In genomic region chr3:155313303-155313702, GRCh38 we compare ENCODE assay signal across 26 cellular contexts. TPM values are rescaled to one million over a fixed set of nuclear protein-coding genes. Genes with fewer than 3 reads are reported as not detected.
DNase-seq lines count a peak whose midpoint lies in the region; ATAC-seq and TF ChIP-seq lines count a peak whose summit lies in the region.
"Had no signal": no experiment of that assay in that cellular context is flagged by ENCODE, and none has a peak within 500 bp of the region (broad histone marks: within the 10 kb centered on the region; RNA-seq: fewer than 3 reads in every experiment).

No MANE protein-coding gene starts in this region.

- no peaks in the 10 kb centered on the region for H3K27me3 ChIP-seq in heart left ventricle
- H3K27me3 ChIP-seq: breast epithelium, right atrium auricular region, upper lobe of right lung had no signal

- no peaks in the 10 kb centered on the region for H3K36me3 ChIP-seq in heart left ventricle
- H3K36me3 ChIP-seq: breast epithelium, right atrium auricular region, upper lobe of right lung had no signal

- peak; percentile 58 for DNase-seq in EL
- DNase-seq in LoVo (ENCODE audit: low spot score), result peak; percentile 37
- DNase-seq in epithelial cell of proximal tubule (ENCODE audit: low read depth), result peak; percentile 20
- DNase-seq in renal cortical epithelial cell (ENCODE audit: low read depth), result peak; percentile 91
- no peak for DNase-seq in heart left ventricle
- no peak for DNase-seq in dedifferentiated amniotic fluid mesenchymal stem cell (ENCODE audit: extremely low spot score)
- DNase-seq in amniotic stem cell (lab: John Stamatoyannopoulos, UW), result no peak
- no peak for DNase-seq in NCI-H1048 (lab: John Stamatoyannopoulos, UW)
- DNase-seq: activated CD4-positive, alpha-beta T cell treated with anti-CD3 and anti-CD28 coated beads for 48 hours; activated naive CD8-positive, alpha-beta T cell treated with anti-CD3 and anti-CD28 coated beads, Interleukin-2, amount 10 ng/mL, durations not matched to agents 7 days and 5 days; AML-193; cortex of kidney; H7; NCI-H1417; NCI-H69; nucleus accumbens; Right ventricle myocardium superior; upper lobe of right lung had no signal

- H3K4me1 ChIP-seq in heart left ventricle, result peaks cover 0 to 16% (median 0%) of the 10 kb centered on the region in 12 donors
- H3K4me1 ChIP-seq: breast epithelium, upper lobe of right lung had no signal

- TF ChIP-seq CTCF in epithelial cell of proximal tubule (conservative IDR thresholded peaks at IDR 0.05; ENCODE audit: low read depth, low read length) (no peak), heart left ventricle (IDR thresholded peaks at IDR 0.05) (no peak)

- no peak for TF ChIP-seq POLR2A in heart left ventricle (IDR thresholded peaks at IDR 0.05)

- intact Hi-C loops in heart left ventricle (cut with DNase I), result no loop called here

- H3K27ac ChIP-seq in heart left ventricle, result no peak overlapping the region
- H3K27ac ChIP-seq: breast epithelium, right atrium auricular region, upper lobe of right lung had no signal

- H3K4me3 ChIP-seq in epithelial cell of proximal tubule (ENCODE audit: low read depth, low read length), result no peak overlapping the region
- no peak overlapping the region for H3K4me3 ChIP-seq in heart left ventricle
- H3K4me3 ChIP-seq: breast epithelium, right atrium auricular region, upper lobe of right lung had no signal

- no peaks in the 10 kb centered on the region for H3K9me3 ChIP-seq in heart left ventricle
- H3K9me3 ChIP-seq: breast epithelium, right atrium auricular region, upper lobe of right lung had no signal

- no peak for ATAC-seq in heart left ventricle
- ATAC-seq: upper lobe of right lung had no signal

RNA-seq across cellular contexts. Expression of gene STRIT1, which starts 19.8 kb away (rescaled TPM):
- total RNA-seq in epithelial cell of proximal tubule (not detected in 2 replicates), renal cortical epithelial cell (not detected in 2 replicates), heart left ventricle (1 to 10 TPM in 7 of 9 donors, under 1 TPM in 2; 0.37 to 6.7 (median 1.6) TPM)
- 10 to 100 TPM in 1 of 2 donors, under 1 TPM in 1; 0.18 to 12.0 TPM for polyA plus RNA-seq in heart left ventricle
- total RNA-seq: activated naive CD8-positive, alpha-beta T cell treated with anti-CD3 and anti-CD28 coated beads, Interleukin-2, amount 10 ng/mL, durations not matched to agents 7 days and 5 days; Daoy; H7; LHCN-M2; lung microvascular endothelial cell; right atrium auricular region; Right ventricle myocardium superior; subcutaneous adipose tissue; T-helper 1 cell treated with Interleukin-12 subunit alpha and Interleukin-12 subunit beta and Interleukin-4 antibody, amounts not matched to agents 30 ng/mL and 1 ng/mL, for 36 hours; upper lobe of right lung had no signal
- polyA plus RNA-seq: keratinocyte had no signal

Comparison
In these comparisons a context has a peak if more than half of its experiments do, and no peak if none do; other contexts are left out.
1. DNase-seq: peak in EL (single experiment), LoVo (single experiment), epithelial cell of proximal tubule (single experiment) and renal cortical epithelial cell (single experiment); none in heart left ventricle (0 of 5), dedifferentiated amniotic fluid mesenchymal stem cell (single experiment), amniotic stem cell (single experiment) and NCI-H1048 (single experiment).